In the genomic region with DNA sequence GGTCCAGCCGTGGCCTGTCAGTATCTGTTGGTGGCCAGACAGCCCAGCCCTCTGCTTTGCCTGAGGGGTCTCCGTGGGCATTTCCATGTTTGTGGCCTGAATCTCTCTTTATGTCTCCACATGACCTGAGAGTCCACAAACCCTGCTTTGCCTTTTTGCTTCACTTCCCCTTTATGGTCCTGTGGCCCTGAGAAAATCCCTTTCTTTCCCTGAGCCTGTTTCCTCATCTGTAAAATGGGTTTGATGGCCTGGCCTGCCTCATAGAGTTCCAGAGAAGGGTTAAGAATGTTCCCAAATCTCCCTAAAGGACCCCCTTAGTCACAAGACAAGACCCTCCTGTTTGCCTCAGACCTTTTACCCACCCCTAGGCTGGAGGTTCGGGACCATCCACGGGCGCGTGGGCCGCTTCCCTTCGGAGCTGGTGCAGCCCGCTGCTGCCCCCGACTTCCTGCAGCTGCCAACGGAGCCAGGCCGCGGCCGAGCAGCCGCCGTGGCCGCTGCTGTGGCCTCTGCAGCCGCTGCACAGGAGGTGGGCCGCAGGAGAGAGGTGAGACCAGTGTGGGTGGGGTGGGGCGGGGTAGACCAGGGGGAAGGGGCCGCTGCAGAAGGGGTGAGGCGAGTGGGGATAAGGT, we compare ENCODE assay signal across 10 cellular contexts. TPM values are rescaled to one million over a fixed set of nuclear protein-coding genes. Genes with fewer than 3 reads are reported as not detected.
DNase-seq lines count a peak whose midpoint lies in the region; ATAC-seq, FAIRE-seq and TF ChIP-seq lines count a peak whose summit lies in the region.
"Had no signal": no experiment of that assay in that cellular context is flagged by ENCODE, and none has a peak within 500 bp of the region (broad histone marks: within the 10 kb centered on the region; RNA-seq: fewer than 3 reads in every experiment).

No MANE protein-coding gene starts in this region.

- H3K4ac ChIP-seq in neuronal stem cell (ENCODE audit: low read length): peak overlapping the region; percentile 0

- in situ Hi-C loops in K562 (cut with MboI): no loop called here
- in situ Hi-C loops in GM23248 (cut with MboI): no loop called here

- CTCF ChIA-PET in CD8-positive, alpha-beta T cell (lab: Charles Lee): no interaction called here
- CTCF ChIA-PET in K562 (lab: Yijun Ruan, JAX; ENCODE audit: low intra/inter-chr PET ratio): no interaction called here

- no peak for TF ChIP-seq RAD21 in K562 (CRISPR knock-in tag; conservative IDR thresholded peaks at IDR 0.05 in 1 of 2, IDR thresholded peaks at IDR 0.05 in 1 of 2)

- POLR2A ChIA-PET in CD8-positive, alpha-beta T cell (lab: Charles Lee): interaction anchor here (0.5 to 1.2 kb wide), 3 partner anchors 13 to 29 kb away, joined by 3 to 12 read pairs (median 4); partner anchors contain the start of gene ALKBH5
- POLR2A ChIA-PET in K562 (lab: Yijun Ruan, JAX): no interaction called here

- H2BK12ac ChIP-seq in neuronal stem cell (ENCODE audit: low read length): no peak overlapping the region

- H2AK5ac ChIP-seq in neuronal stem cell (ENCODE audit: low read depth, low read length): peak overlapping the region; percentile 79

- no peak overlapping the region for H2BK120ac ChIP-seq in neuronal stem cell (ENCODE audit: low read depth, low read length)

- H3K4me1 Mint-ChIP-seq in CD8-positive, alpha-beta T cell (ENCODE audit: low read depth): peaks cover 24% of the 10 kb centered on the region

- H3K79me2 ChIP-seq in K562 (ENCODE audit: control insufficient read depth, insufficient read depth, low read length) (no peaks in the 10 kb centered on the region), GM23248 (ENCODE audit: insufficient read depth) (no peaks in the 10 kb centered on the region)

- no peak for TF ChIP-seq POLR2A in K562 (conservative IDR thresholded peaks at IDR 0.05)

- FAIRE-seq in K562 (lab: Jason Lieb, UNC) (no peak), frontal cortex (lab: Jason Lieb, UNC) (no peak)

- H3K27me3 ChIP-seq in CD8-positive, alpha-beta T cell (ENCODE audit: insufficient read depth, low read length): no peaks in the 10 kb centered on the region
- no peaks in the 10 kb centered on the region for H3K27me3 ChIP-seq in HUES48 (ENCODE audit: control insufficient read depth, insufficient read depth, low read length)
- no peaks in the 10 kb centered on the region for H3K27me3 ChIP-seq in K562 (ENCODE audit: control insufficient read depth in 2 of 2, insufficient read depth in 2 of 2, low read length in 2 of 2)
- H3K27me3 ChIP-seq in neuronal stem cell (ENCODE audit: control insufficient read depth in 3 of 3, insufficient read depth in 3 of 3, low read depth in 1 of 3, low read length in 3 of 3): peaks cover 0 to 16% (median 2%) of the 10 kb centered on the region in 3 experiments
- H3K27me3 ChIP-seq in GM23248 (replicated peaks; ENCODE audit: insufficient read depth): no peaks in the 10 kb centered on the region

- intact Hi-C loops in CD8-positive, alpha-beta T cell (cut with DNase I, micrococcal nuclease): no loop called here
- intact Hi-C loops in K562 (cut with micrococcal nuclease): no loop called here

- DNase-seq in CD8-positive, alpha-beta T cell: no peak
- DNase-seq in K562 (ENCODE audit: extremely low read depth in 1 of 4, low spot score in 3 of 4): no peak
- DNase-seq in neuronal stem cell (ENCODE audit: low spot score): no peak
- DNase-seq in NCI-H1436 (lab: John Stamatoyannopoulos, UW): no peak
- DNase-seq in frontal cortex (ENCODE audit: low spot score in 2 of 2): no peak
- no peak for DNase-seq in GM23248
- DNase-seq: DND-41, Kasumi-1 had no signal

- peak overlapping the region; percentile 62 for H3K18ac ChIP-seq in neuronal stem cell (ENCODE audit: low read length)

- H3K27ac Mint-ChIP-seq in CD8-positive, alpha-beta T cell: peak overlapping the region; percentile 88

- no peak overlapping the region for H4K91ac ChIP-seq in neuronal stem cell (ENCODE audit: low read depth, low read length, poor library complexity)

- H3K36me3 Mint-ChIP-seq in CD8-positive, alpha-beta T cell: no peaks in the 10 kb centered on the region

- peaks cover 2% of the 10 kb centered on the region for H3K79me1 ChIP-seq in neuronal stem cell (ENCODE audit: low read depth, low read length)

- no peak for TF ChIP-seq CTCF in CD8-positive, alpha-beta T cell (IDR thresholded peaks at IDR 0.05)
- no peak for TF ChIP-seq CTCF in K562 (IDR thresholded peaks at IDR 0.05 in 2 of 3, conservative IDR thresholded peaks at IDR 0.05 in 1 of 3; ENCODE audit: insufficient read depth in 2 of 3, low read depth in 1 of 3, low read length in 3 of 3)

- H4K20me1 ChIP-seq in K562 (replicated peaks; ENCODE audit: control insufficient read depth, insufficient read depth, low read length) (no peaks in the 10 kb centered on the region; the same call in 1 of the 2 replicates), GM23248 (ENCODE audit: insufficient read depth) (no peaks in the 10 kb centered on the region)

- no peaks in the 10 kb centered on the region for H3K36me3 ChIP-seq in CD8-positive, alpha-beta T cell (ENCODE audit: insufficient read depth, low read length)
- no peaks in the 10 kb centered on the region for H3K36me3 ChIP-seq in HUES48 (ENCODE audit: control insufficient read depth, insufficient read depth, low read length)
- H3K36me3 ChIP-seq in K562 (ENCODE audit: control insufficient read depth, insufficient read depth, low read length): no peaks in the 10 kb centered on the region
- no peaks in the 10 kb centered on the region for H3K36me3 ChIP-seq in neuronal stem cell (replicated peaks in 1 of 2; ENCODE audit: control insufficient read depth in 2 of 2, insufficient read depth in 2 of 2, low read length in 2 of 2)
- no peaks in the 10 kb centered on the region for H3K36me3 ChIP-seq in GM23248 (ENCODE audit: low read depth)

- H2BK15ac ChIP-seq in neuronal stem cell (ENCODE audit: low read length): peak overlapping the region; percentile 82

- peak overlapping the region; percentile 93 for H4K8ac ChIP-seq in neuronal stem cell (ENCODE audit: low read depth, low read length)

- no peak for TF ChIP-seq EP300 in K562 (IDR thresholded peaks at IDR 0.05; ENCODE audit: low read length)

- no peak overlapping the region for H2AFZ ChIP-seq in K562 (ENCODE audit: low read depth, low read length)
- H2AFZ ChIP-seq in neuronal stem cell (ENCODE audit: low read length): no peak overlapping the region
- H2AFZ ChIP-seq in GM23248: no peak overlapping the region

- peaks cover 18% of the 10 kb centered on the region for H3K4me1 ChIP-seq in CD8-positive, alpha-beta T cell (ENCODE audit: insufficient read depth, low read length)
- H3K4me1 ChIP-seq in HUES48 (ENCODE audit: control insufficient read depth, insufficient read depth, low read length) (peaks cover 10% of the 10 kb centered on the region; the same call in 1 of the 2 replicates), K562 (replicated peaks in 1 of 2; ENCODE audit: control insufficient read depth in 2 of 2, insufficient read depth in 2 of 2, low read length in 2 of 2) (peaks cover 27 to 56% of the 10 kb centered on the region in 2 experiments; a peak in 4 of 5 replicates), neuronal stem cell (ENCODE audit: control insufficient read depth in 2 of 2, insufficient read depth in 1 of 2, low read depth in 1 of 2, low read length in 2 of 2) (peaks cover 17 to 20% of the 10 kb centered on the region in 2 donors), GM23248 (ENCODE audit: insufficient read depth) (peaks cover 18% of the 10 kb centered on the region)

- H3K4me3 ChIP-seq in CD8-positive, alpha-beta T cell (ENCODE audit: low read depth, low read length): no peak overlapping the region
- H3K4me3 ChIP-seq in HUES48 (ENCODE audit: low read depth, low read length) (no peak overlapping the region), K562 (no peak overlapping the region), neuronal stem cell (ENCODE audit: low read length in 2 of 2) (no peak overlapping the region), GM23248 (no peak overlapping the region)

- no peak overlapping the region for H2BK5ac ChIP-seq in neuronal stem cell (ENCODE audit: low read length)

- H3K27me3 Mint-ChIP-seq in CD8-positive, alpha-beta T cell (ENCODE audit: low read depth): no peaks in the 10 kb centered on the region

- peak overlapping the region; percentile 4 for H3K23ac ChIP-seq in neuronal stem cell (ENCODE audit: low read depth, low read length, poor library complexity)

- H3K9ac ChIP-seq in HUES48 (ENCODE audit: low read depth, low read length): no peak overlapping the region
- H3K9ac ChIP-seq in K562 (ENCODE audit: insufficient read depth in 1 of 2, low read depth in 2 of 2, low read length in 2 of 2): no peak overlapping the region
- H3K9ac ChIP-seq in neuronal stem cell (ENCODE audit: low read depth, low read length, poor library complexity): no peak overlapping the region
- no peak overlapping the region for H3K9ac ChIP-seq in GM23248

- H3K9me3 ChIP-seq in CD8-positive, alpha-beta T cell (ENCODE audit: low read length): no peaks in the 10 kb centered on the region
- H3K9me3 ChIP-seq in HUES48 (ENCODE audit: control insufficient read depth, insufficient read depth, low read length) (no peaks in the 10 kb centered on the region), K562 (replicated peaks; ENCODE audit: control insufficient read depth, insufficient read depth, low read depth, low read length) (no peaks in the 10 kb centered on the region), neuronal stem cell (replicated peaks in 1 of 2; ENCODE audit: control insufficient read depth in 2 of 2, insufficient read depth in 1 of 2, low read depth in 1 of 2, low read length in 2 of 2) (no peaks in the 10 kb centered on the region), GM23248 (ENCODE audit: low read depth) (no peaks in the 10 kb centered on the region)

- no peaks in the 10 kb centered on the region for H3K9me3 Mint-ChIP-seq in CD8-positive, alpha-beta T cell

- H3K27ac ChIP-seq in CD8-positive, alpha-beta T cell (ENCODE audit: low read depth, low read length): no peak overlapping the region
- peak overlapping the region; percentile 11 for H3K27ac ChIP-seq in HUES48 (ENCODE audit: low read depth, low read length)
- H3K27ac ChIP-seq in K562 (ENCODE audit: extremely low read depth, low read depth, low read length): no peak overlapping the region; the same call in 2 of the 3 replicates
- H3K27ac ChIP-seq in neuronal stem cell (replicated peaks; ENCODE audit: low read length): no peak overlapping the region
- H3K27ac ChIP-seq in GM23248: no peak overlapping the region

- H3K4me3 Mint-ChIP-seq in CD8-positive, alpha-beta T cell: no peak overlapping the region

- peaks cover 12% of the 10 kb centered on the region for H3F3A ChIP-seq in GM23248 (ENCODE audit: insufficient read depth)

- 100% methylated on average over 2 of the region's 22 CpGs for WGBS in K562 (ENCODE audit: insufficient coverage, low coverage, missing lambda C conversion rate)
- WGBS in neuronal stem cell (ENCODE audit: extremely low coverage in 2 of 2, insufficient read length in 2 of 2, insufficient replicate concordance in 1 of 2), 2 donors: no CpG with 5 or more reads among the region's 22 CpGs
- WGBS in GM23248 (ENCODE audit: low coverage in 1 of 2, low lambda C conversion rate in 2 of 2, missing lambda C conversion rate in 2 of 2), 2 experiments: 77 to 81% methylated on average over 18 to 22 of the region's 22 CpGs

- BruUV-seq in K562 (replicated peaks; lab: Mats Ljungman, UMichigan): no TSS peak

- no peak for ATAC-seq in CD8-positive, alpha-beta T cell
- ATAC-seq in K562 (no peak), HG02840 (IDR thresholded peaks at IDR 0.05; ENCODE audit: low FRiP score, unreplicated experiment) (no peak)

- no peak overlapping the region for H3K14ac ChIP-seq in neuronal stem cell (ENCODE audit: low read length)

- no peaks in the 10 kb centered on the region for H3K9me2 ChIP-seq in GM23248 (ENCODE audit: insufficient read depth)

- H3K9me1 ChIP-seq in K562 (ENCODE audit: control insufficient read depth, insufficient read depth, low read length): no peaks in the 10 kb centered on the region

- 0 out of 2 replicates have a peak overlapping the region, but pooled peaks have one; percentile 67 for H3K4me2 ChIP-seq in K562 (ENCODE audit: insufficient read depth, low read length)
- peak overlapping the region; percentile 51 for H3K4me2 ChIP-seq in neuronal stem cell (ENCODE audit: insufficient read depth, low read length, poor library complexity, severe bottlenecking)
- H3K4me2 ChIP-seq in GM23248 (ENCODE audit: unreplicated experiment): no peak overlapping the region

RNA-seq across cellular contexts. Expression of gene ALKBH5, which starts 26.2 kb away (rescaled TPM):
- 100 to 1,000 TPM; 138 to 141 TPM for total RNA-seq in CD8-positive, alpha-beta T cell
- total RNA-seq in K562 (2011; cell fraction: chromatin; rRNA removed; ENCODE audit: low replicate concordance): 13.7 and 27.0 TPM in 2 replicates
- 25.8 and 27.0 TPM in 2 replicates for total RNA-seq in K562 (2011; cell fraction: nucleolus; rRNA removed)
- 21.0 and 29.0 TPM in 2 replicates for total RNA-seq in K562 (2011; cell fraction: nucleoplasm; rRNA removed)
- total RNA-seq in K562 (2014; rRNA removed) (49.2 and 63.0 TPM in 2 replicates), K562 (2014; rRNA removed; fragmentation: Illumina TruSeq; extraction: Trizol) (34.6 and 37.5 TPM in 2 replicates), K562 (2015; rRNA removed; fragmentation: Illumina TruSeq; extraction: Trizol) (46.6 and 47.4 TPM in 2 replicates), K562 (2021) (70.0 and 73.8 TPM in 2 replicates), frontal cortex (82.7 TPM)
- polyA plus RNA-seq in K562 (2011; rRNA removed) (51.7 and 52.6 TPM in 2 replicates), K562 (2014; fragmentation: Illumina TruSeq; extraction: Trizol) (47.2 and 52.2 TPM in 2 replicates), K562 (2014; fragmentation: Nextera tagmentation; extraction: Ambion mirVana) (10 to 100 TPM; 11.4 to 18.0 TPM), K562 (2014; rRNA removed) (38.4 and 48.0 TPM in 2 replicates), GM23248 (2016; fragmentation: Nextera tagmentation; extraction: Ambion mirVana) (81.9 and 85.2 TPM in 2 replicates)
- 72.8 and 75.5 TPM in 2 replicates for polyA plus RNA-seq in K562 (2011; cell fraction: cytosol; rRNA removed)
- polyA plus RNA-seq in K562 (2011; cell fraction: nucleus; rRNA removed): 25.7 and 27.6 TPM in 2 replicates
- 30.7 and 36.5 TPM in 2 replicates for polyA plus RNA-seq in K562 (2012)
- 59.1 and 79.4 TPM in 2 replicates for polyA minus RNA-seq in K562 (2011; rRNA and poly(A)+ RNA removed)
- polyA minus RNA-seq in K562 (2011; cell fraction: cytosol; rRNA and poly(A)+ RNA removed): 74.9 and 81.0 TPM in 2 replicates
- polyA minus RNA-seq in K562 (2011; cell fraction: nucleus; rRNA and poly(A)+ RNA removed): 12.4 and 19.2 TPM in 2 replicates
- 74.3 TPM for polyA plus RNA-seq in neuronal stem cell (2013, experiment 1 of 2)
- polyA plus RNA-seq in neuronal stem cell (2013, experiment 2 of 2): 79.4 TPM
- 152 and 161 TPM in 2 replicates for total RNA-seq in GM23248 (2014; rRNA removed; shearing (Covaris generic))

RNA-seq across cellular contexts. Expression of gene MYO15A, which starts 48.9 kb away (rescaled TPM):
- total RNA-seq in CD8-positive, alpha-beta T cell: 1 to 10 TPM in 1 of 2 experiments, under 1 TPM in 1; 0.78 to 1.8 TPM
- 2.5 and 4.5 TPM in 2 replicates for total RNA-seq in K562 (2011; cell fraction: chromatin; rRNA removed; ENCODE audit: low replicate concordance)
- total RNA-seq in K562 (2011; cell fraction: nucleolus; rRNA removed): 3.2 TPM in 2 replicates
- total RNA-seq in K562 (2011; cell fraction: nucleoplasm; rRNA removed): 1.9 and 2.8 TPM in 2 replicates
- total RNA-seq in K562 (2014; rRNA removed) (0.04 and 0.05 TPM in 2 replicates), K562 (2014; rRNA removed; fragmentation: Illumina TruSeq; extraction: Trizol) (0.10 and 0.11 TPM in 2 replicates), K562 (2015; rRNA removed; fragmentation: Illumina TruSeq; extraction: Trizol) (0.07 TPM in 1 of 2 replicates, not detected in the other), K562 (2021) (0.18 and 0.47 TPM in 2 replicates), frontal cortex (2.4 TPM)
- polyA plus RNA-seq in K562 (2011; rRNA removed) (0.88 and 1.1 TPM in 2 replicates), K562 (2014; fragmentation: Illumina TruSeq; extraction: Trizol) (0.39 and 0.40 TPM in 2 replicates), K562 (2014; fragmentation: Nextera tagmentation; extraction: Ambion mirVana) (under 1 TPM in 1 of 2 experiments, not detected in 1; 0.11 TPM), K562 (2014; rRNA removed) (0.19 and 1.1 TPM in 2 replicates), GM23248 (2016; fragmentation: Nextera tagmentation; extraction: Ambion mirVana) (0.70 and 0.90 TPM in 2 replicates)
- 0.91 and 1.2 TPM in 2 replicates for polyA plus RNA-seq in K562 (2011; cell fraction: cytosol; rRNA removed)
- 4.6 and 6.4 TPM in 2 replicates for polyA plus RNA-seq in K562 (2011; cell fraction: nucleus; rRNA removed)
- 0.36 and 0.96 TPM in 2 replicates for polyA plus RNA-seq in K562 (2012)
- polyA minus RNA-seq in K562 (2011; rRNA and poly(A)+ RNA removed): 0.27 and 0.32 TPM in 2 replicates
- 0.46 and 0.67 TPM in 2 replicates for polyA minus RNA-seq in K562 (2011; cell fraction: cytosol; rRNA and poly(A)+ RNA removed)
- polyA minus RNA-seq in K562 (2011; cell fraction: nucleus; rRNA and poly(A)+ RNA removed): 0.89 and 1.2 TPM in 2 replicates
- polyA plus RNA-seq in neuronal stem cell (2013, experiment 1 of 2): 1.3 TPM
- polyA plus RNA-seq in neuronal stem cell (2013, experiment 2 of 2): 1.4 TPM
- total RNA-seq in GM23248 (2014; rRNA removed; shearing (Covaris generic)): 0.25 and 0.54 TPM in 2 replicates
